In the genomic region with DNA sequence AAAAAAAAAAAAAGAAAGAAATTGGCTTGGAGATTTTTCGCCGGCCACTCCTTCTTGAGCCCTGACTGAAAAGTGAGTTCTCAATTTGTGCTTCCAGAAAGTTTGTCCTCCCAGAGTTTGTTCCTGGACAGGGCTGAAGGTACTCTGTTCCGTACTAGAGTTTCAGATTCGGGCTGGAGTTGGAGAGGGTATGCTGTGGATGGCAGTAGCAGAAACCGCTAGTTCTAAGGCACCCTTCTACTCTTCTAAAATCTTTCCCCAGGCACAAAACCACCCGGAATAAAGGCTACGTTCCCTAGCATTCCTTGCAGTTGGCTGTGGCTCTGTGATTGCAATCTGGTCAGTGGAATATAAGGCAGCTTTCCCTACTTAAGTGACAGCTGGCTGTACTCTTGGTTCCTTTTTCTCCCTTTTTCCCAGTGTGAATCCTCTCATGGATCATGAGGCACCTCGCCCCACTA, we compare ENCODE assay signal across 8 cellular contexts. TPM values are rescaled to one million over a fixed set of nuclear protein-coding genes. Genes with fewer than 3 reads are reported as not detected.
DNase-seq lines count a peak whose midpoint lies in the region; ATAC-seq and TF ChIP-seq lines count a peak whose summit lies in the region.

No MANE protein-coding gene starts in this region.

- no peak for TF ChIP-seq CTCF in neural cell (IDR thresholded peaks at IDR 0.05; ENCODE audit: poor library complexity, severe bottlenecking)
- no peak for TF ChIP-seq CTCF in GM10266 (IDR thresholded peaks at IDR 0.05; ENCODE audit: control insufficient read depth, insufficient read depth, low read depth, missing control alignments)

- H4K20me1 ChIP-seq in neural cell (ENCODE audit: insufficient read depth), result no peaks in the 10 kb centered on the region

- peak overlapping the region; percentile 79 for H3K27ac ChIP-seq in neural cell (ENCODE audit: low read length)

- no peaks in the 10 kb centered on the region for H3K27me3 Mint-ChIP-seq in T-helper 2 cell treated with Interferon-gamma antibody and Interleukin-4, amounts not matched to agents 5 μg/mL and 100 μg/mL, for 36 hours (ENCODE audit: low read depth)

- no peaks in the 10 kb centered on the region for H3K9me2 ChIP-seq in neural cell (ENCODE audit: insufficient read depth, low read length)

- TF ChIP-seq RAD21 in neural cell (conservative IDR thresholded peaks at IDR 0.05), result no peak

- no peaks in the 10 kb centered on the region for H3F3A ChIP-seq in neural cell (ENCODE audit: insufficient read depth, low read length, poor library complexity, severe bottlenecking)

- H3K36me3 Mint-ChIP-seq in T-helper 2 cell treated with Interferon-gamma antibody and Interleukin-4, amounts not matched to agents 5 μg/mL and 100 μg/mL, for 36 hours (ENCODE audit: low read depth), result peaks cover 5% of the 10 kb centered on the region

- H3K4me3 ChIP-seq in endocrine pancreas (ENCODE audit: control insufficient read depth, insufficient read depth, low read length) (peak overlapping the region; percentile 14), neural cell (ENCODE audit: low read length) (peak overlapping the region; percentile 80)

- peak overlapping the region; percentile 49 for H3K27ac Mint-ChIP-seq in T-helper 2 cell treated with Interferon-gamma antibody and Interleukin-4, amounts not matched to agents 5 μg/mL and 100 μg/mL, for 36 hours

- peak overlapping the region; percentile 14 for H2AFZ ChIP-seq in neural cell (ENCODE audit: low read depth, low read length)

- peak overlapping the region; percentile 52 for H3K4me2 ChIP-seq in neural cell (ENCODE audit: low read length)

- no peaks in the 10 kb centered on the region for H3K9me3 Mint-ChIP-seq in T-helper 2 cell treated with Interferon-gamma antibody and Interleukin-4, amounts not matched to agents 5 μg/mL and 100 μg/mL, for 36 hours

- H3K27me3 ChIP-seq in endocrine pancreas (ENCODE audit: control insufficient read depth, insufficient read depth, low read length) (no peaks in the 10 kb centered on the region), neural cell (ENCODE audit: insufficient read depth, low read depth, low read length) (no peaks in the 10 kb centered on the region)

- H3K4me1 Mint-ChIP-seq in T-helper 2 cell treated with Interferon-gamma antibody and Interleukin-4, amounts not matched to agents 5 μg/mL and 100 μg/mL, for 36 hours (ENCODE audit: low read depth), result peaks cover 33% of the 10 kb centered on the region

- peak overlapping the region; percentile 92 for H3K4me3 Mint-ChIP-seq in T-helper 2 cell treated with Interferon-gamma antibody and Interleukin-4, amounts not matched to agents 5 μg/mL and 100 μg/mL, for 36 hours

- H3K79me2 ChIP-seq in neural cell (replicated peaks; ENCODE audit: insufficient read depth, low read length), result peaks cover 7% of the 10 kb centered on the region

- H3K36me3 ChIP-seq in endocrine pancreas (ENCODE audit: control insufficient read depth, insufficient read depth, low read length), result no peaks in the 10 kb centered on the region
- peaks cover 5% of the 10 kb centered on the region for H3K36me3 ChIP-seq in neural cell (ENCODE audit: insufficient read depth, low read length)

- TF ChIP-seq EP300 in neural cell (conservative IDR thresholded peaks at IDR 0.05; ENCODE audit: poor library complexity, severe bottlenecking), result no peak

- H3K9me3 ChIP-seq in endocrine pancreas (ENCODE audit: control insufficient read depth, low read length), result no peaks in the 10 kb centered on the region
- no peaks in the 10 kb centered on the region for H3K9me3 ChIP-seq in neural cell (ENCODE audit: low read length)

- ATAC-seq in GM18868 (IDR thresholded peaks at IDR 0.05; ENCODE audit: unreplicated experiment), result no peak

- peaks cover 11% of the 10 kb centered on the region for H3K4me1 ChIP-seq in endocrine pancreas (ENCODE audit: control insufficient read depth, insufficient read depth, low read length)

- DNase-seq in T-helper 2 cell treated with Interferon-gamma antibody and Interleukin-4, amounts not matched to agents 5 μg/mL and 100 μg/mL, for 36 hours (ENCODE audit: low spot score), result no peak
- DNase-seq in T-helper 2 cell (no peak), RKO (ENCODE audit: low spot score) (peak; percentile 69), T1000 (lab: John Stamatoyannopoulos, UW) (no peak), GM10266 (ENCODE audit: extremely low spot score) (no peak)

- H3K9ac ChIP-seq in endocrine pancreas (ENCODE audit: control insufficient read depth, insufficient read depth, low read length) (no peak overlapping the region), neural cell (ENCODE audit: low read length) (peak overlapping the region; percentile 86)

TF ChIP-seq in neural cell, 6 proteins besides CTCF, POLR2A, EP300 and RAD21:
- TF ChIP-seq EZH2 (IDR thresholded peaks at IDR 0.05; ENCODE audit: borderline replicate concordance, insufficient read depth, low read length, poor library complexity, severe bottlenecking) (no peak), TAF1 (IDR thresholded peaks at IDR 0.05; ENCODE audit: low read depth) (no peak), MXI1 (conservative IDR thresholded peaks at IDR 0.05; ENCODE audit: poor library complexity, severe bottlenecking) (no peak), POLR2AphosphoS5 (IDR thresholded peaks at IDR 0.05) (no peak), SMC3 (conservative IDR thresholded peaks at IDR 0.05; ENCODE audit: poor library complexity) (no peak)
- TF ChIP-seq, protein P1, sequence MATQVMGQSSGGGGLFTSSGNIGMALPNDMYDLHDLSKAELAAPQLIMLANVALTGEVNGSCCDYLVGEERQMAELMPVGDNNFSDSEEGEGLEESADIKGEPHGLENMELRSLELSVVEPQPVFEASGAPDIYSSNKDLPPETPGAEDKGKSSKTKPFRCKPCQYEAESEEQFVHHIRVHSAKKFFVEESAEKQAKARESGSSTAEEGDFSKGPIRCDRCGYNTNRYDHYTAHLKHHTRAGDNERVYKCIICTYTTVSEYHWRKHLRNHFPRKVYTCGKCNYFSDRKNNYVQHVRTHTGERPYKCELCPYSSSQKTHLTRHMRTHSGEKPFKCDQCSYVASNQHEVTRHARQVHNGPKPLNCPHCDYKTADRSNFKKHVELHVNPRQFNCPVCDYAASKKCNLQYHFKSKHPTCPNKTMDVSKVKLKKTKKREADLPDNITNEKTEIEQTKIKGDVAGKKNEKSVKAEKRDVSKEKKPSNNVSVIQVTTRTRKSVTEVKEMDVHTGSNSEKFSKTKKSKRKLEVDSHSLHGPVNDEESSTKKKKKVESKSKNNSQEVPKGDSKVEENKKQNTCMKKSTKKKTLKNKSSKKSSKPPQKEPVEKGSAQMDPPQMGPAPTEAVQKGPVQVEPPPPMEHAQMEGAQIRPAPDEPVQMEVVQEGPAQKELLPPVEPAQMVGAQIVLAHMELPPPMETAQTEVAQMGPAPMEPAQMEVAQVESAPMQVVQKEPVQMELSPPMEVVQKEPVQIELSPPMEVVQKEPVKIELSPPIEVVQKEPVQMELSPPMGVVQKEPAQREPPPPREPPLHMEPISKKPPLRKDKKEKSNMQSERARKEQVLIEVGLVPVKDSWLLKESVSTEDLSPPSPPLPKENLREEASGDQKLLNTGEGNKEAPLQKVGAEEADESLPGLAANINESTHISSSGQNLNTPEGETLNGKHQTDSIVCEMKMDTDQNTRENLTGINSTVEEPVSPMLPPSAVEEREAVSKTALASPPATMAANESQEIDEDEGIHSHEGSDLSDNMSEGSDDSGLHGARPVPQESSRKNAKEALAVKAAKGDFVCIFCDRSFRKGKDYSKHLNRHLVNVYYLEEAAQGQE (IDR thresholded peaks at IDR 0.05; ENCODE audit: borderline replicate concordance), result no peak

RNA-seq across cellular contexts. Expression of a gene that starts 0.7 kb away (rescaled TPM):
- polyA plus RNA-seq in neural cell, result 24.8 and 26.9 TPM in 2 replicates
- polyA minus RNA-seq in neural cell, result 40.2 and 46.3 TPM in 2 replicates
